ENCODE assay signal across 8 cellular contexts in genomic region chr7:101856488-101857357, GRCh38. TPM values are rescaled to one million over a fixed set of nuclear protein-coding genes. Genes with fewer than 3 reads are reported as not detected.
DNase-seq lines count a peak whose midpoint lies in the region; ATAC-seq, FAIRE-seq and TF ChIP-seq lines count a peak whose summit lies in the region.

No MANE protein-coding gene starts in this region.

- intact Hi-C loops in HepG2 (cut with micrococcal nuclease; ENCODE audit: unreplicated experiment): loop anchor here (2.0 to 5.0 kb wide), 2 partner anchors 26 to 39 kb away; partner anchors contain the start of gene CUX1

- no peaks in the 10 kb centered on the region for H3K36me3 ChIP-seq in HepG2 (replicated peaks in 1 of 2; ENCODE audit: control insufficient read depth in 1 of 2, insufficient read depth in 2 of 2, low read length in 2 of 2)

- H3K27me3 ChIP-seq in HepG2 (ENCODE audit: control insufficient read depth in 1 of 2, insufficient read depth in 2 of 2, low read length in 2 of 2): no peaks in the 10 kb centered on the region

- TF ChIP-seq RAD21 in HepG2 (CRISPR knock-in tag; IDR thresholded peaks at IDR 0.05): peak; percentile 62

- CTCF ChIA-PET in HepG2 (lab: Yijun Ruan, JAX; ENCODE audit: low intra/inter-chr PET ratio, low total read pairs): interaction anchor here (1.4 kb wide), 1 partner anchor 27 kb away, joined by 3 read pairs; no protein-coding TSS in a partner anchor

- H3K27ac ChIP-seq in HepG2 (ENCODE audit: extremely low read length, insufficient read depth, low read length): peak overlapping the region; percentile 78

- peak; percentile 77 for TF ChIP-seq CTCF in HepG2 (CRISPR knock-in tag; IDR thresholded peaks at IDR 0.05)

- peak overlapping the region; percentile 97 for H3K4me2 ChIP-seq in HepG2 (ENCODE audit: low read depth, low read length)

- peak; percentile 83 for FAIRE-seq in HepG2 (lab: Jason Lieb, UNC)

- DNase-seq in NCI-H2107 treated with DMSO at 0.1 percent for 48 hours (lab: John Stamatoyannopoulos, UW; ENCODE audit: unreplicated experiment) (peak; percentile 89), cerebellum (ENCODE audit: low spot score) (peak; percentile 83), HepG2 (ENCODE audit: low spot score) (peak; percentile 95), DMS 273 treated with DMSO at 0.1 percent for 48 hours (lab: John Stamatoyannopoulos, UW) (no peak)
- DNase-seq in activated CD4-positive, alpha-beta T cell treated with anti-CD3 and anti-CD28 coated beads for 1 hour: peak; percentile 63
- peak; percentile 62 to 69 for DNase-seq in stimulated activated CD4-positive, alpha-beta T cell treated with anti-CD3 and anti-CD28 coated beads, Interleukin-4, amount 100 ng/mL, for 4 hours

- TF ChIP-seq POLR2A in HepG2 (IDR thresholded peaks at IDR 0.05; ENCODE audit: insufficient read depth in 1 of 2, low read depth in 2 of 2, low read length in 2 of 2): peak in 1 of 2 experiments; percentile 43; a peak in 2 of 4 replicates

- POLR2A ChIA-PET in HepG2 (lab: Yijun Ruan, JAX): interaction anchor here (0.6 to 2.1 kb wide), 9 partner anchors 8 to 265 kb away, joined by 3 to 9 read pairs (median 5); partner anchors contain the start of gene CUX1

- BruUV-seq in HepG2 (replicated peaks; lab: Mats Ljungman, UMichigan): TSS peak; percentile 94

- WGBS in HepG2 (ENCODE audit: low lambda C conversion rate): 6% methylated on average over 27 of the region's 32 CpGs

- TF ChIP-seq EP300 in HepG2 (IDR thresholded peaks at IDR 0.05; ENCODE audit: low read depth in 2 of 2, low read length in 2 of 2) (no peak), HepG2 (CRISPR knock-in tag; IDR thresholded peaks at IDR 0.05; ENCODE audit: borderline replicate concordance) (no peak)

- H4K20me1 ChIP-seq in HepG2 (ENCODE audit: insufficient read depth, low read length): peaks cover 27% of the 10 kb centered on the region

- ATAC-seq in GM18499 (IDR thresholded peaks at IDR 0.05; ENCODE audit: insufficient read depth, unreplicated experiment) (peak; percentile 71), HG02884 (IDR thresholded peaks at IDR 0.05; ENCODE audit: unreplicated experiment) (peak; percentile 81), HepG2 (peak; percentile 96)

- peak overlapping the region; percentile 66 for H3K9ac ChIP-seq in HepG2 (ENCODE audit: insufficient read depth, low read depth, low read length)

- no peak overlapping the region for H2AFZ ChIP-seq in HepG2 (ENCODE audit: low read length)

- in situ Hi-C loops in HepG2 (cut with HindIII; ENCODE audit: extremely low pct_ligation_motif_present, low pct_unique_long_range_greater_than_20kb): no loop called here

- H3K4me1 ChIP-seq in HepG2 (ENCODE audit: insufficient read depth, low read length): peaks cover 68% of the 10 kb centered on the region

- H3K4me3 ChIP-seq in HepG2 (replicated peaks in 1 of 3; ENCODE audit: insufficient read depth in 1 of 3, low read depth in 2 of 3, low read length in 3 of 3): peak overlapping the region; percentile 34 to 68 (median 43); a peak in 5 of 6 replicates

- H3K9me3 ChIP-seq in HepG2 (ENCODE audit: low read length): no peaks in the 10 kb centered on the region

- peaks cover 69% of the 10 kb centered on the region for H3K79me2 ChIP-seq in HepG2 (ENCODE audit: insufficient read depth, low read length)

TF ChIP-seq in HepG2, 621 proteins besides CTCF, POLR2A, EP300 and RAD21 (continues in another document):
- TF ChIP-seq TCF12 (IDR thresholded peaks at IDR 0.05) (no peak), TCF12 (CRISPR knock-in tag; IDR thresholded peaks at IDR 0.05) (no peak), CREM (IDR thresholded peaks at IDR 0.05) (no peak), CREM (CRISPR knock-in tag; IDR thresholded peaks at IDR 0.05) (no peak), ELF3 (CRISPR knock-in tag; IDR thresholded peaks at IDR 0.05) (peak; percentile 58), ZNF329 (CRISPR knock-in tag; IDR thresholded peaks at IDR 0.05; ENCODE audit: low read depth) (no peak), JDP2 (CRISPR knock-in tag; IDR thresholded peaks at IDR 0.05; ENCODE audit: borderline replicate concordance) (no peak), RELA (CRISPR knock-in tag; IDR thresholded peaks at IDR 0.05) (no peak), KLF6 (CRISPR knock-in tag; IDR thresholded peaks at IDR 0.05) (no peak; the same call in 1 of the 2 replicates), ZNF367 (CRISPR knock-in tag; IDR thresholded peaks at IDR 0.05; ENCODE audit: borderline replicate concordance) (no peak), NFATC3 (CRISPR knock-in tag; IDR thresholded peaks at IDR 0.05) (no peak), PRDM10 (CRISPR knock-in tag; IDR thresholded peaks at IDR 0.05; ENCODE audit: low read depth) (peak; percentile 35; the same call in 1 of the 2 replicates), SKI (IDR thresholded peaks at IDR 0.05; ENCODE audit: partially characterized antibody) (peak; percentile 23), DDIT3 (CRISPR knock-in tag; IDR thresholded peaks at IDR 0.05) (no peak), IRX3 (CRISPR knock-in tag; IDR thresholded peaks at IDR 0.05; ENCODE audit: borderline replicate concordance, low read depth) (no peak), ZNF883 (CRISPR knock-in tag; IDR thresholded peaks at IDR 0.05; ENCODE audit: not compliant biosample characterization) (no peak), CBX2 (IDR thresholded peaks at IDR 0.05; ENCODE audit: low read depth, low read length) (no peak), CBX2 (CRISPR knock-in tag; IDR thresholded peaks at IDR 0.05; ENCODE audit: low read depth) (0 out of 2 replicates have a peak, but pooled peaks have one; percentile 46), ZNF572 (CRISPR knock-in tag; IDR thresholded peaks at IDR 0.05) (no peak), HMG20B (CRISPR knock-in tag; conservative IDR thresholded peaks at IDR 0.05) (no peak), HNF4A (CRISPR knock-in tag; IDR thresholded peaks at IDR 0.05) (peak; percentile 77), SMC3 (IDR thresholded peaks at IDR 0.05; ENCODE audit: low read length) (peak; percentile 36; the same call in 1 of the 2 replicates)

RNA-seq across cellular contexts. Expression of gene CUX1, which starts 39.3 kb away (rescaled TPM):
- total RNA-seq in cerebellum: 59.8 TPM
- total RNA-seq in HepG2 (2016; rRNA removed; fragmentation: Illumina TruSeq; extraction: Trizol): 13.7 and 21.7 TPM in 2 replicates
- 11.4 and 13.0 TPM in 2 replicates for total RNA-seq in HepG2 (2016; cell fraction: cytosol; rRNA removed; fragmentation: Illumina TruSeq; extraction: Trizol; ENCODE audit: low read depth)
- total RNA-seq in HepG2 (2016; cell fraction: insoluble cytoplasmic fraction; rRNA removed; fragmentation: Illumina TruSeq; extraction: Trizol): 13.2 and 19.0 TPM in 2 replicates
- total RNA-seq in HepG2 (2016; cell fraction: membrane; rRNA removed; fragmentation: Illumina TruSeq; extraction: Trizol): 12.9 and 17.8 TPM in 2 replicates
- total RNA-seq in HepG2 (2016; cell fraction: nucleus; rRNA removed; fragmentation: Illumina TruSeq; extraction: Trizol): 34.3 and 34.4 TPM in 2 replicates
- polyA plus RNA-seq in HepG2 (2011; rRNA removed): 14.9 and 17.8 TPM in 2 replicates
- polyA plus RNA-seq in HepG2 (2011; cell fraction: cytosol; rRNA removed): 11.7 and 14.5 TPM in 2 replicates
- polyA plus RNA-seq in HepG2 (2011; cell fraction: nucleus; rRNA removed): 19.5 and 20.4 TPM in 2 replicates
- 17.6 and 19.7 TPM in 2 replicates for polyA plus RNA-seq in HepG2 (2012)
- 7.4 and 8.5 TPM in 2 replicates for polyA plus RNA-seq in HepG2 (2016; cell fraction: cytosol; fragmentation: Illumina TruSeq; extraction: Trizol; ENCODE audit: low read depth)
- polyA plus RNA-seq in HepG2 (2016; cell fraction: insoluble cytoplasmic fraction; fragmentation: Illumina TruSeq; extraction: Trizol; ENCODE audit: low read depth): 16.3 and 20.7 TPM in 2 replicates
- 17.8 and 18.3 TPM in 2 replicates for polyA plus RNA-seq in HepG2 (2016; cell fraction: membrane; fragmentation: Illumina TruSeq; extraction: Trizol; ENCODE audit: low read depth)
- 20.0 and 22.4 TPM in 2 replicates for polyA plus RNA-seq in HepG2 (2016; cell fraction: nucleus; fragmentation: Illumina TruSeq; extraction: Trizol; ENCODE audit: insufficient read depth, low read depth)
- 17.5 and 23.0 TPM in 2 replicates for polyA minus RNA-seq in HepG2 (2011; rRNA and poly(A)+ RNA removed; ENCODE audit: low replicate concordance)
- polyA minus RNA-seq in HepG2 (2011; cell fraction: cytosol; rRNA and poly(A)+ RNA removed): 9.6 and 10.6 TPM in 2 replicates
- 65.1 and 68.5 TPM in 2 replicates for polyA minus RNA-seq in HepG2 (2011; cell fraction: nucleus; rRNA and poly(A)+ RNA removed)
